ENCODE assay signal across 8 cellular contexts in genomic region chr2:119759451-119760236, GRCh38. TPM values are rescaled to one million over a fixed set of nuclear protein-coding genes. Genes with fewer than 3 reads are reported as not detected.
DNase-seq lines count a peak whose midpoint lies in the region; ATAC-seq lines count a peak whose summit lies in the region.

Gene PTPN4 (plus strand): TSS chr2:119759922. CDS start chr2:119809854, 49,932 bp downstream.

- H3K27ac ChIP-seq in rectal smooth muscle tissue (ENCODE audit: low read depth, low read length) (peak within 1 kb of the TSS; percentile 92), aorta (ENCODE audit: low read depth in 1 of 2, low read length in 2 of 2) (peak within 1 kb of the TSS; percentile 12 to 29)

- H3K4me1 ChIP-seq in rectal smooth muscle tissue (ENCODE audit: control insufficient read depth, insufficient read depth, low read length) (peaks cover 4% of the 10 kb centered on the region), aorta (ENCODE audit: control insufficient read depth in 1 of 2, insufficient read depth in 2 of 2, low read length in 2 of 2) (peaks cover 0 to 6% of the 10 kb centered on the region in 2 donors)

- 0 to 1% methylated on average over 47 to 59 of the region's 59 CpGs for WGBS in aorta, 2 donors

- DNase-seq in NCI-H2081 (lab: John Stamatoyannopoulos, UW) (peak; percentile 97 to 99), T1000 (lab: John Stamatoyannopoulos, UW) (peak; percentile 93), astrocyte of the hippocampus (ENCODE audit: low read depth, low spot score) (peak; percentile 100), hepatic stellate cell (ENCODE audit: low spot score) (peak; percentile 95), aorta (peak; percentile 98)

- peak; percentile 83 for ATAC-seq in GM18508 (IDR thresholded peaks at IDR 0.05; ENCODE audit: insufficient read depth, unreplicated experiment)
- ATAC-seq in HG03025 (IDR thresholded peaks at IDR 0.05; ENCODE audit: low FRiP score, unreplicated experiment): peak; percentile 93
- ATAC-seq in aorta (ENCODE audit: low FRiP score): peak; percentile 99

- H3K9ac ChIP-seq in rectal smooth muscle tissue (ENCODE audit: low read length): peak within 1 kb of the TSS; percentile 96

- H3K27me3 ChIP-seq in rectal smooth muscle tissue (ENCODE audit: control insufficient read depth, insufficient read depth, low read length): no peaks in the 10 kb centered on the region
- H3K27me3 ChIP-seq in aorta (ENCODE audit: control insufficient read depth in 1 of 2, insufficient read depth in 2 of 2, low read length in 1 of 2): no peaks in the 10 kb centered on the region

- intact Hi-C loops in aorta (cut with DNase I): loop anchor here (5.0 to 10.0 kb wide), 4 partner anchors 58 to 555 kb away; partner anchors contain the start of gene EPB41L5 (in 1 of the 2)

- no peaks in the 10 kb centered on the region for H3K9me3 ChIP-seq in aorta (ENCODE audit: control insufficient read depth, low read length)

- H3K4me3 ChIP-seq in rectal smooth muscle tissue (ENCODE audit: low read length): peak within 1 kb of the TSS; percentile 96
- peak within 1 kb of the TSS; percentile 70 to 95 for H3K4me3 ChIP-seq in aorta (ENCODE audit: low read length in 2 of 2)

- H3K36me3 ChIP-seq in rectal smooth muscle tissue (ENCODE audit: control insufficient read depth, insufficient read depth, low read length) (no peaks in the 10 kb centered on the region), aorta (ENCODE audit: control insufficient read depth in 1 of 2, insufficient read depth in 2 of 2, low read length in 1 of 2) (no peaks in the 10 kb centered on the region)

RNA-seq across cellular contexts. Expression of gene PTPN4, which starts in this region (rescaled TPM):
- 10 to 100 TPM; 20.4 to 39.0 TPM for total RNA-seq in aorta
- polyA plus RNA-seq in aorta: 1 to 10 TPM; 2.1 to 2.7 TPM

Comparison
In these comparisons a context has a peak if more than half of its experiments do, and no peak if none do; other contexts are left out.
1. Peak in every context shown above with its lines: DNase-seq, ATAC-seq, H3K4me3 ChIP-seq and H3K27ac ChIP-seq.